In genomic region chr2:63051795-63052333, GRCh38 we compare ENCODE assay signal across 9 cellular contexts. TPM values are rescaled to one million over a fixed set of nuclear protein-coding genes. Genes with fewer than 3 reads are reported as not detected.
DNase-seq lines count a peak whose midpoint lies in the region; ATAC-seq and TF ChIP-seq lines count a peak whose summit lies in the region.
"Had no signal": no experiment of that assay in that cellular context is flagged by ENCODE, and none has a peak within 500 bp of the region (broad histone marks: within the 10 kb centered on the region; RNA-seq: fewer than 3 reads in every experiment).

No MANE protein-coding gene starts in this region.

- H3F3A ChIP-seq in PC-9 (ENCODE audit: insufficient read depth, low read depth) = no peaks in the 10 kb centered on the region; the same call in 1 of the 2 replicates

- H3K4me1 ChIP-seq in PC-9 (replicated peaks; ENCODE audit: insufficient read depth) = 0 out of 2 replicates have a peak, but pooled peaks cover 6% of the 10 kb centered on the region
- peaks cover 14% of the 10 kb centered on the region; the same call in 1 of the 2 replicates for H3K4me1 ChIP-seq in iPS DF 6.9 (ENCODE audit: control insufficient read depth, insufficient read depth, low read length)
- peaks cover 5% of the 10 kb centered on the region for H3K4me1 ChIP-seq in testis

- H3K9me2 ChIP-seq in PC-9 (ENCODE audit: insufficient read depth) = no peaks in the 10 kb centered on the region

- peak overlapping the region; percentile 86 for H3K4me2 ChIP-seq in PC-9

- intact Hi-C loops in activated CD4-positive, alpha-beta T cell treated with anti-CD3 and anti-CD28 coated beads for 36 hours (cut with DNase I, micrococcal nuclease) = loop anchor here (2.0 to 10.0 kb wide), 9 partner anchors 265 to 790 kb away; partner anchors contain the start of genes MDH1 (in 2 of the 2), WDPCP (in 2 of the 2), EHBP1 (in 1 of the 2) and UGP2 (in 1 of the 2)
- intact Hi-C loops in PC-9 (cut with micrococcal nuclease; ENCODE audit: unreplicated experiment) (loop anchor here (2.0 kb wide), 1 partner anchor 1699 kb away; no protein-coding TSS in a partner anchor), testis (cut with DNase I; ENCODE audit: low total_unique reads) (no loop called here)
- intact Hi-C loops in activated T-helper 1 cell treated with anti-CD3 and anti-CD28 coated beads, Interleukin-12 subunit alpha, Interleukin-12 subunit beta, Interleukin-2, Interleukin-4 antibody, amounts not matched to agents 30 ng/mL and 10 ng/mL and 1 ng/mL, durations not matched to agents 14 hours and 24 hours and 36 hours (cut with micrococcal nuclease) = loop anchor here (1.0 to 2.0 kb wide), 3 partner anchors 8 to 347 kb away; partner anchors contain the start of gene EHBP1

- POLR2A ChIA-PET in activated CD4-positive, alpha-beta T cell treated with anti-CD3 and anti-CD28 coated beads for 36 hours (lab: Charles Lee) = interaction anchor here (0.6 kb wide), 1 partner anchor 351 kb away, joined by 5 read pairs; no protein-coding TSS in a partner anchor
- POLR2A ChIA-PET in PC-9 (lab: Charles Lee; ENCODE audit: unreplicated experiment) = interaction anchor here (0.7 kb wide), 1 partner anchor 417 kb away, joined by 9 read pairs; no protein-coding TSS in a partner anchor

- CTCF ChIA-PET in activated CD4-positive, alpha-beta T cell treated with anti-CD3 and anti-CD28 coated beads for 36 hours (lab: Charles Lee) = interaction anchor here (0.7 kb wide), 1 partner anchor 116 kb away, joined by 3 read pairs; no protein-coding TSS in a partner anchor
- CTCF ChIA-PET in PC-9 (lab: Charles Lee) = interaction anchor here (0.7 kb wide), 1 partner anchor 261 kb away, joined by 24 read pairs; no protein-coding TSS in a partner anchor

- H3K9me3 ChIP-seq in PC-9 (ENCODE audit: insufficient read depth, low read depth) (no peaks in the 10 kb centered on the region), iPS DF 6.9 (ENCODE audit: control insufficient read depth, insufficient read depth, low read length) (no peaks in the 10 kb centered on the region), testis (no peaks in the 10 kb centered on the region)

- ATAC-seq in activated CD4-positive, alpha-beta T cell treated with anti-CD3 and anti-CD28 coated beads for 36 hours = no peak

- H3K79me2 ChIP-seq in PC-9 (ENCODE audit: low read depth) = no peaks in the 10 kb centered on the region

- peaks cover 70% of the 10 kb centered on the region for H3K4me1 Mint-ChIP-seq in activated CD4-positive, alpha-beta T cell treated with anti-CD3 and anti-CD28 coated beads for 36 hours
- H3K4me1 Mint-ChIP-seq in activated T-helper 1 cell treated with anti-CD3 and anti-CD28 coated beads, Interleukin-12 subunit alpha, Interleukin-12 subunit beta, Interleukin-2, Interleukin-4 antibody, amounts not matched to agents 30 ng/mL and 10 ng/mL and 1 ng/mL, durations not matched to agents 14 hours and 24 hours and 36 hours (ENCODE audit: low read depth) = peaks cover 45% of the 10 kb centered on the region

- H3K27me3 ChIP-seq in PC-9 (ENCODE audit: insufficient read depth, low read depth) (no peaks in the 10 kb centered on the region), iPS DF 6.9 (ENCODE audit: control insufficient read depth, insufficient read depth, low read length) (peaks cover 73% of the 10 kb centered on the region), testis (no peaks in the 10 kb centered on the region)

- no peaks in the 10 kb centered on the region for H4K20me1 ChIP-seq in PC-9 (ENCODE audit: insufficient read depth)

- H3K27ac ChIP-seq in PC-9 (no peak overlapping the region), iPS DF 6.9 (ENCODE audit: low read length) (no peak overlapping the region), skin epidermis (peak overlapping the region in 9 of 21 experiments; percentile 47 to 89 (median 84)), testis (no peak overlapping the region)

- H3K4me3 Mint-ChIP-seq in activated CD4-positive, alpha-beta T cell treated with anti-CD3 and anti-CD28 coated beads for 36 hours = no peak overlapping the region
- H3K4me3 Mint-ChIP-seq in activated T-helper 1 cell treated with anti-CD3 and anti-CD28 coated beads, Interleukin-12 subunit alpha, Interleukin-12 subunit beta, Interleukin-2, Interleukin-4 antibody, amounts not matched to agents 30 ng/mL and 10 ng/mL and 1 ng/mL, durations not matched to agents 14 hours and 24 hours and 36 hours = no peak overlapping the region

- no peaks in the 10 kb centered on the region for H3K9me3 Mint-ChIP-seq in activated CD4-positive, alpha-beta T cell treated with anti-CD3 and anti-CD28 coated beads for 36 hours (ENCODE audit: low read depth)
- no peaks in the 10 kb centered on the region for H3K9me3 Mint-ChIP-seq in activated T-helper 1 cell treated with anti-CD3 and anti-CD28 coated beads, Interleukin-12 subunit alpha, Interleukin-12 subunit beta, Interleukin-2, Interleukin-4 antibody, amounts not matched to agents 30 ng/mL and 10 ng/mL and 1 ng/mL, durations not matched to agents 14 hours and 24 hours and 36 hours

- H3K27me3 Mint-ChIP-seq in activated CD4-positive, alpha-beta T cell treated with anti-CD3 and anti-CD28 coated beads for 36 hours = peaks cover 79% of the 10 kb centered on the region
- H3K27me3 Mint-ChIP-seq in activated T-helper 1 cell treated with anti-CD3 and anti-CD28 coated beads, Interleukin-12 subunit alpha, Interleukin-12 subunit beta, Interleukin-2, Interleukin-4 antibody, amounts not matched to agents 30 ng/mL and 10 ng/mL and 1 ng/mL, durations not matched to agents 14 hours and 24 hours and 36 hours (ENCODE audit: insufficient read depth) = peaks cover 81% of the 10 kb centered on the region

- peak overlapping the region; percentile 100; the same call in 1 of the 2 replicates for H2AFZ ChIP-seq in PC-9

- no peak for TF ChIP-seq POLR2A in testis (IDR thresholded peaks at IDR 0.05)

- no peaks in the 10 kb centered on the region for H3K36me3 Mint-ChIP-seq in activated CD4-positive, alpha-beta T cell treated with anti-CD3 and anti-CD28 coated beads for 36 hours (ENCODE audit: low read depth)
- peaks cover 4% of the 10 kb centered on the region for H3K36me3 Mint-ChIP-seq in activated T-helper 1 cell treated with anti-CD3 and anti-CD28 coated beads, Interleukin-12 subunit alpha, Interleukin-12 subunit beta, Interleukin-2, Interleukin-4 antibody, amounts not matched to agents 30 ng/mL and 10 ng/mL and 1 ng/mL, durations not matched to agents 14 hours and 24 hours and 36 hours (ENCODE audit: low read depth)

- H3K4me3 ChIP-seq in PC-9 (peak overlapping the region; percentile 100; the same call in 1 of the 2 replicates), iPS DF 6.9 (ENCODE audit: low read length) (peak overlapping the region; percentile 84; the same call in 1 of the 2 replicates), skin epidermis (peak overlapping the region; percentile 37 to 61 (median 52)), testis (peak overlapping the region in 1 of 2 donors; percentile 57)

- peak; percentile 18 for DNase-seq in activated CD4-positive, alpha-beta T cell treated with anti-CD3 and anti-CD28 coated beads for 36 hours
- DNase-seq in activated CD4-positive, alpha-beta T cell treated with anti-CD3 and anti-CD28 coated beads, Interleukin-2, amount 50 U/mL, for 4 hours = no peak
- no peak for DNase-seq in PC-9
- no peak for DNase-seq in iPS DF 6.9 (ENCODE audit: low read depth, low spot score)
- DNase-seq in testis = no peak
- DNase-seq in activated T-helper 1 cell treated with anti-CD3 and anti-CD28 coated beads, Interleukin-12 subunit alpha, Interleukin-12 subunit beta, Interleukin-2, Interleukin-4 antibody, amounts not matched to agents 30 ng/mL and 10 ng/mL and 1 ng/mL, durations not matched to agents 14 hours and 24 hours and 36 hours (ENCODE audit: low spot score) = no peak
- no peak for DNase-seq in AG20443 (ENCODE audit: low spot score)
- DNase-seq: stimulated activated CD4-positive, alpha-beta T cell treated with anti-CD3 and anti-CD28 coated beads, Interleukin-1b, Interleukin-23, amount 100 ng/mL, for 48 hours had no signal

- no CpG with 5 or more reads among the region's 42 CpGs for WGBS in iPS DF 6.9 (ENCODE audit: insufficient coverage, insufficient read length)
- WGBS in testis, 2 donors = 30 to 46% methylated on average over 18 to 41 of the region's 42 CpGs

- no peak for TF ChIP-seq CTCF in PC-9 (conservative IDR thresholded peaks at IDR 0.05)
- TF ChIP-seq CTCF in testis (IDR thresholded peaks at IDR 0.05) = no peak

- H3K36me3 ChIP-seq in PC-9 (ENCODE audit: low read depth) (no peaks in the 10 kb centered on the region), iPS DF 6.9 (ENCODE audit: control insufficient read depth, insufficient read depth, low read length) (peaks cover 4% of the 10 kb centered on the region; the same call in 1 of the 2 replicates), testis (ENCODE audit: low read depth, missing control alignments) (no peaks in the 10 kb centered on the region)

- BruUV-seq in PC-9 (replicated peaks; lab: Mats Ljungman, UMichigan) = no TSS peak

- H3K27ac Mint-ChIP-seq in activated CD4-positive, alpha-beta T cell treated with anti-CD3 and anti-CD28 coated beads for 36 hours = no peak overlapping the region
- no peak overlapping the region for H3K27ac Mint-ChIP-seq in activated T-helper 1 cell treated with anti-CD3 and anti-CD28 coated beads, Interleukin-12 subunit alpha, Interleukin-12 subunit beta, Interleukin-2, Interleukin-4 antibody, amounts not matched to agents 30 ng/mL and 10 ng/mL and 1 ng/mL, durations not matched to agents 14 hours and 24 hours and 36 hours

RNA-seq across cellular contexts. Expression of gene OTX1, which starts 1.2 kb away (rescaled TPM):
- total RNA-seq in activated CD4-positive, alpha-beta T cell treated with anti-CD3 and anti-CD28 coated beads for 36 hours = not detected
- total RNA-seq in PC-9 (2021) (6.8 and 7.0 TPM in 2 replicates), testis (under 1 TPM; 0.39 to 0.56 TPM)
- polyA plus RNA-seq in testis (ENCODE audit: insufficient read depth, low read depth, low replicate concordance) = 0.36 TPM
- total RNA-seq in activated T-helper 1 cell treated with anti-CD3 and anti-CD28 coated beads, Interleukin-12 subunit alpha, Interleukin-12 subunit beta, Interleukin-2, Interleukin-4 antibody, amounts not matched to agents 30 ng/mL and 10 ng/mL and 1 ng/mL, durations not matched to agents 14 hours and 24 hours and 36 hours = 0.31 TPM in 1 of 2 replicates, not detected in the other
